In genomic region chr2:233643128-233643527, GRCh38 we compare ENCODE assay signal across 12 cellular contexts. TPM values are rescaled to one million over a fixed set of nuclear protein-coding genes. Genes with fewer than 3 reads are reported as not detected.
DNase-seq lines count a peak whose midpoint lies in the region; TF ChIP-seq lines count a peak whose summit lies in the region.
"Had no signal": no experiment of that assay in that cellular context is flagged by ENCODE, and none has a peak within 500 bp of the region (broad histone marks: within the 10 kb centered on the region; RNA-seq: fewer than 3 reads in every experiment).

No MANE protein-coding gene starts in this region.

- H3K79me2 ChIP-seq in PC-9 (ENCODE audit: low read depth): no peaks in the 10 kb centered on the region

- TF ChIP-seq CTCF in cardiac muscle cell (IDR thresholded peaks at IDR 0.05; ENCODE audit: low read depth, low read length): peak; percentile 17
- TF ChIP-seq CTCF in right atrium auricular region (IDR thresholded peaks at IDR 0.05): no peak
- TF ChIP-seq CTCF in PC-9 (conservative IDR thresholded peaks at IDR 0.05): peak; percentile 69
- peak; percentile 14 for TF ChIP-seq CTCF in fibroblast of the aortic adventitia (IDR thresholded peaks at IDR 0.05; ENCODE audit: insufficient read depth, low read length)

- no TSS peak for BruUV-seq in PC-9 (replicated peaks; lab: Mats Ljungman, UMichigan)

- no peaks in the 10 kb centered on the region for H3K9me2 ChIP-seq in PC-9 (ENCODE audit: insufficient read depth)

- H3K4me1 ChIP-seq in cardiac muscle cell (ENCODE audit: low read depth): no peaks in the 10 kb centered on the region
- H3K4me1 ChIP-seq in right atrium auricular region: no peaks in the 10 kb centered on the region
- H3K4me1 ChIP-seq in PC-9 (replicated peaks; ENCODE audit: insufficient read depth): peaks cover 13% of the 10 kb centered on the region; the same call in 1 of the 2 replicates
- H3K4me1 ChIP-seq: BLaER1 treated with 17β-estradiol and CSF1 and Interleukin-3, amounts not matched to agents 10 nM and 100 nM; SJCRH30 had no signal

- POLR2A ChIA-PET in PC-9 (lab: Charles Lee; ENCODE audit: unreplicated experiment): interaction anchor here (0.7 kb wide), 2 partner anchors 49 to 221 kb away, joined by 3 read pairs; no protein-coding TSS in a partner anchor

- CTCF ChIA-PET in PC-9 (lab: Charles Lee): interaction anchor here (0.5 to 0.6 kb wide), 3 partner anchors 18 to 86 kb away, joined by 3 read pairs; no protein-coding TSS in a partner anchor

- peaks cover 9% of the 10 kb centered on the region for H3F3A ChIP-seq in PC-9 (ENCODE audit: insufficient read depth, low read depth)

- intact Hi-C loops in PC-9 (cut with micrococcal nuclease; ENCODE audit: unreplicated experiment): no loop called here

- no peak overlapping the region for H2AFZ ChIP-seq in PC-9

- no peak overlapping the region for H3K4me3 ChIP-seq in cardiac muscle cell
- H3K4me3 ChIP-seq in right atrium auricular region: no peak overlapping the region
- no peak overlapping the region for H3K4me3 ChIP-seq in PC-9
- no peak overlapping the region for H3K4me3 ChIP-seq in fibroblast of the aortic adventitia (ENCODE audit: low read depth, low read length)
- H3K4me3 ChIP-seq: BLaER1 treated with 17β-estradiol and CSF1 and Interleukin-3, amounts not matched to agents 10 nM and 100 nM; SJCRH30 had no signal

- H3K9me3 ChIP-seq in cardiac muscle cell (ENCODE audit: low read depth): no peaks in the 10 kb centered on the region
- H3K9me3 ChIP-seq in right atrium auricular region: peaks cover 0 to 4% of the 10 kb centered on the region in 2 donors
- H3K9me3 ChIP-seq in PC-9 (ENCODE audit: insufficient read depth, low read depth): peaks cover 34% of the 10 kb centered on the region

- no peaks in the 10 kb centered on the region for H3K27me3 ChIP-seq in cardiac muscle cell
- no peaks in the 10 kb centered on the region for H3K27me3 ChIP-seq in right atrium auricular region
- H3K27me3 ChIP-seq in PC-9 (ENCODE audit: insufficient read depth, low read depth): no peaks in the 10 kb centered on the region
- H3K27me3 ChIP-seq: BLaER1 treated with 17β-estradiol and CSF1 and Interleukin-3, amounts not matched to agents 10 nM and 100 nM; SJCRH30 had no signal

- no peaks in the 10 kb centered on the region for H3K36me3 ChIP-seq in cardiac muscle cell
- H3K36me3 ChIP-seq in right atrium auricular region: no peaks in the 10 kb centered on the region
- no peaks in the 10 kb centered on the region for H3K36me3 ChIP-seq in PC-9 (ENCODE audit: low read depth)
- H3K36me3 ChIP-seq: BLaER1 treated with 17β-estradiol and CSF1 and Interleukin-3, amounts not matched to agents 10 nM and 100 nM; SJCRH30 had no signal

- DNase-seq in cardiac muscle cell (ENCODE audit: low read depth in 1 of 2, low spot score in 1 of 2) (peak in 1 of 2 donors; percentile 16), right atrium auricular region (ENCODE audit: low spot score) (no peak), PC-9 (peak; percentile 45 to 77), fibroblast of the aortic adventitia (ENCODE audit: low read depth) (peak; percentile 2), HuH-7 (ENCODE audit: low spot score) (no peak), anterior cingulate cortex (lab: John Stamatoyannopoulos, UW) (no peak), T1000 (lab: John Stamatoyannopoulos, UW) (no peak)
- no peak for DNase-seq in activated CD4-positive, alpha-beta T cell treated with anti-CD3 and anti-CD28 coated beads for 48 hours
- DNase-seq: NCI-H1436; stimulated activated CD4-positive, alpha-beta T cell treated with anti-CD3 and anti-CD28 coated beads, Interleukin-12 subunit alpha, Interleukin-12 subunit beta, amount 100 ng/mL, for 4 hours had no signal

- no peaks in the 10 kb centered on the region for H4K20me1 ChIP-seq in PC-9 (ENCODE audit: insufficient read depth)
- H4K20me1 ChIP-seq: BLaER1 treated with 17β-estradiol and CSF1 and Interleukin-3, amounts not matched to agents 10 nM and 100 nM had no signal

- H3K27ac ChIP-seq in cardiac muscle cell (no peak overlapping the region), right atrium auricular region (no peak overlapping the region), PC-9 (no peak overlapping the region)
- H3K27ac ChIP-seq: BLaER1 treated with 17β-estradiol and CSF1 and Interleukin-3, amounts not matched to agents 10 nM and 100 nM; SJCRH30 had no signal

- H3K4me2 ChIP-seq in PC-9: no peak overlapping the region
- H3K4me2 ChIP-seq: BLaER1 treated with 17β-estradiol and CSF1 and Interleukin-3, amounts not matched to agents 10 nM and 100 nM had no signal

RNA-seq across cellular contexts. Expression of gene UGT1A10, which starts 6.9 kb away (rescaled TPM):
- not detected in 2 replicates for total RNA-seq in cardiac muscle cell
- not detected in 2 replicates for polyA plus RNA-seq in cardiac muscle cell
- not detected for total RNA-seq in right atrium auricular region
- not detected in 2 replicates for total RNA-seq in PC-9 (2021)
- total RNA-seq in fibroblast of the aortic adventitia (ENCODE audit: low replicate concordance): 0.41 TPM in 1 of 2 replicates, not detected in the other
- total RNA-seq: SJCRH30 had no signal

RNA-seq across cellular contexts. Expression of gene UGT1A8, which starts 25.7 kb away (rescaled TPM):
- total RNA-seq in cardiac muscle cell: not detected in 2 replicates
- polyA plus RNA-seq in cardiac muscle cell: not detected in 2 replicates
- total RNA-seq in right atrium auricular region: not detected
- total RNA-seq in PC-9 (2021): 0.17 and 0.20 TPM in 2 replicates
- total RNA-seq in fibroblast of the aortic adventitia (ENCODE audit: low replicate concordance): 0.09 TPM in 1 of 2 replicates, not detected in the other
- total RNA-seq: SJCRH30 had no signal

RNA-seq across cellular contexts. Expression of gene UGT1A9, which starts 28.6 kb away (rescaled TPM):
- total RNA-seq in cardiac muscle cell (not detected in 2 replicates), right atrium auricular region (not detected), PC-9 (2021) (not detected in 2 replicates), fibroblast of the aortic adventitia (ENCODE audit: low replicate concordance) (not detected in 2 replicates)
- not detected in 2 replicates for polyA plus RNA-seq in cardiac muscle cell
- total RNA-seq: SJCRH30 had no signal

RNA-seq across cellular contexts. Expression of gene UGT1A7, which starts 38.6 kb away (rescaled TPM):
- total RNA-seq in cardiac muscle cell (not detected in 2 replicates), right atrium auricular region (not detected), PC-9 (2021) (20.3 and 26.7 TPM in 2 replicates), fibroblast of the aortic adventitia (ENCODE audit: low replicate concordance) (not detected in 2 replicates)
- not detected in 2 replicates for polyA plus RNA-seq in cardiac muscle cell
- total RNA-seq: SJCRH30 had no signal

RNA-seq across cellular contexts. Expression of gene UGT1A6, which starts 49.6 kb away (rescaled TPM):
- total RNA-seq in cardiac muscle cell (not detected in 2 replicates), right atrium auricular region (not detected), PC-9 (2021) (549 and 643 TPM in 2 replicates), fibroblast of the aortic adventitia (ENCODE audit: low replicate concordance) (0.09 TPM in 1 of 2 replicates, not detected in the other)
- not detected in 2 replicates for polyA plus RNA-seq in cardiac muscle cell
- total RNA-seq: SJCRH30 had no signal

Comparison
In these comparisons a context has a peak if more than half of its experiments do, and no peak if none do; other contexts are left out.
1. CTCF ChIP-seq: peak in cardiac muscle cell (single experiment), PC-9 (single experiment) and fibroblast of the aortic adventitia (single experiment); none in right atrium auricular region (0 of 2).
2. DNase-seq: peak in PC-9 (2 of 2) and fibroblast of the aortic adventitia (single experiment); none in right atrium auricular region (single experiment), HuH-7 (single experiment), anterior cingulate cortex (0 of 58), activated CD4-positive, alpha-beta T cell treated with anti-CD3 and anti-CD28 coated beads for 48 hours (single experiment) and T1000 (single experiment).